In genomic region chr2:57796527-57796926, GRCh38 we compare ENCODE assay signal across 17 cellular contexts.
A peak's percentile ranks its signal among the peaks of the same experiment; 100 is the strongest.
DNase-seq lines count a peak whose midpoint lies in the region; ATAC-seq and TF ChIP-seq lines count a peak whose summit lies in the region.
"Had no signal": no experiment of that assay in that cellular context is flagged by ENCODE, and none has a peak within 500 bp of the region (broad histone marks: within the 10 kb centered on the region; RNA-seq: fewer than 3 reads in every experiment).

No MANE protein-coding gene starts in this region.

- H3K27ac ChIP-seq in GM23338 (ENCODE audit: low read depth) (peak overlapping the region; percentile 79), endodermal cell (ENCODE audit: low read depth, low read length) (peak overlapping the region; percentile 26), iPS-20b (ENCODE audit: low read length) (peak overlapping the region; percentile 95)
- H3K27ac ChIP-seq: A549, SJCRH30 had no signal

- H3K9me2 ChIP-seq in GM23338 (ENCODE audit: insufficient read depth), result peaks cover 6% of the 10 kb centered on the region; the same call in 1 of the 2 replicates

- TF ChIP-seq CTCF in GM23338 (conservative IDR thresholded peaks at IDR 0.05; ENCODE audit: low read depth in 2 of 2) (no peak), endodermal cell (conservative IDR thresholded peaks at IDR 0.05) (no peak)

- peaks cover 19% of the 10 kb centered on the region for H3K36me3 Mint-ChIP-seq in GM23338 (ENCODE audit: low read depth)
- H3K36me3 Mint-ChIP-seq in endodermal cell (ENCODE audit: low read depth), result no peaks in the 10 kb centered on the region
- H3K36me3 Mint-ChIP-seq in activated T-helper 17 cell treated with anti-CD3 and anti-CD28 coated beads, Interleukin-2, amount 50 U/mL, for 72 hours (ENCODE audit: low read depth), result no peaks in the 10 kb centered on the region
- H3K36me3 Mint-ChIP-seq: CD4-positive, CD25-positive, alpha-beta regulatory T cell had no signal

- H3K9me3 ChIP-seq in endodermal cell (ENCODE audit: control insufficient read depth, low read length) (peaks cover 13% of the 10 kb centered on the region), iPS-20b (ENCODE audit: insufficient read depth, low read depth, low read length) (peaks cover 11% of the 10 kb centered on the region; the same call in 1 of the 2 replicates)
- H3K9me3 ChIP-seq: SJCRH30 had no signal

- ATAC-seq in GM23338 (peak; percentile 100), HG03175 (IDR thresholded peaks at IDR 0.05; ENCODE audit: unreplicated experiment) (no peak)
- no peak for ATAC-seq in activated T-helper 17 cell treated with anti-CD3 and anti-CD28 coated beads, Interleukin-2, amount 50 U/mL, for 72 hours (replicated peaks)
- ATAC-seq: A549 had no signal

- H3K36me3 ChIP-seq in GM23338 (ENCODE audit: insufficient read depth) (no peaks in the 10 kb centered on the region; the same call in 1 of the 2 replicates), endodermal cell (ENCODE audit: control insufficient read depth, insufficient read depth, low read length) (no peaks in the 10 kb centered on the region), iPS-20b (ENCODE audit: insufficient read depth, low read depth, low read length) (peaks cover 10% of the 10 kb centered on the region; the same call in 1 of the 2 replicates)
- H3K36me3 ChIP-seq: SJCRH30 had no signal

- H3K27me3 Mint-ChIP-seq in GM23338 (ENCODE audit: insufficient read depth, low read depth, poor library complexity), result peaks cover 2% of the 10 kb centered on the region
- no peaks in the 10 kb centered on the region for H3K27me3 Mint-ChIP-seq in endodermal cell (ENCODE audit: insufficient read depth)
- peaks cover 11% of the 10 kb centered on the region for H3K27me3 Mint-ChIP-seq in activated T-helper 17 cell treated with anti-CD3 and anti-CD28 coated beads, Interleukin-2, amount 50 U/mL, for 72 hours
- H3K27me3 Mint-ChIP-seq: CD4-positive, CD25-positive, alpha-beta regulatory T cell had no signal

- H3K4me3 Mint-ChIP-seq in GM23338 (peak overlapping the region; percentile 42; the same call in 1 of the 3 replicates), endodermal cell (no peak overlapping the region)
- H3K4me3 Mint-ChIP-seq in activated T-helper 17 cell treated with anti-CD3 and anti-CD28 coated beads, Interleukin-2, amount 50 U/mL, for 72 hours, result no peak overlapping the region
- H3K4me3 Mint-ChIP-seq: CD4-positive, CD25-positive, alpha-beta regulatory T cell had no signal

- WGBS in endodermal cell (ENCODE audit: insufficient coverage in 1 of 2, insufficient read length in 1 of 2), 2 experiments, result 6 to 23% methylated on average over 2 of the region's 2 CpGs

- no peaks in the 10 kb centered on the region for H3F3A ChIP-seq in GM23338 (replicated peaks; ENCODE audit: low read depth)

- no peak overlapping the region for H2AFZ ChIP-seq in GM23338

- no peaks in the 10 kb centered on the region for H3K79me2 ChIP-seq in GM23338 (replicated peaks; ENCODE audit: insufficient read depth)

- H3K27me3 ChIP-seq in GM23338 (ENCODE audit: insufficient read depth), result no peaks in the 10 kb centered on the region
- H3K27me3 ChIP-seq in endodermal cell (ENCODE audit: control insufficient read depth, insufficient read depth, low read length, poor library complexity, severe bottlenecking), result no peaks in the 10 kb centered on the region
- no peaks in the 10 kb centered on the region for H3K27me3 ChIP-seq in iPS-20b (ENCODE audit: insufficient read depth, low read length)
- H3K27me3 ChIP-seq: SJCRH30 had no signal

- H3K9me3 Mint-ChIP-seq in GM23338 (peaks cover 16% of the 10 kb centered on the region), endodermal cell (peaks cover 8% of the 10 kb centered on the region)
- H3K9me3 Mint-ChIP-seq in activated T-helper 17 cell treated with anti-CD3 and anti-CD28 coated beads, Interleukin-2, amount 50 U/mL, for 72 hours, result peaks cover 21% of the 10 kb centered on the region

- H3K27ac Mint-ChIP-seq in GM23338 (peak overlapping the region; percentile 95), endodermal cell (no peak overlapping the region)
- no peak overlapping the region for H3K27ac Mint-ChIP-seq in activated T-helper 17 cell treated with anti-CD3 and anti-CD28 coated beads, Interleukin-2, amount 50 U/mL, for 72 hours
- H3K27ac Mint-ChIP-seq: CD4-positive, CD25-positive, alpha-beta regulatory T cell had no signal

- peak overlapping the region; percentile 13 for H3K4me2 ChIP-seq in GM23338
- H3K4me2 ChIP-seq: A549 had no signal

- H3K9ac ChIP-seq in endodermal cell (ENCODE audit: extremely low read depth, low read length, poor library complexity, severe bottlenecking) (no peak overlapping the region), iPS-20b (ENCODE audit: low read depth, low read length) (peak overlapping the region; percentile 75)

- H4K20me1 ChIP-seq in GM23338 (replicated peaks; ENCODE audit: insufficient read depth), result no peaks in the 10 kb centered on the region

- DNase-seq in GM23338 (ENCODE audit: low spot score), result peak; percentile 83
- DNase-seq in LHCN-M2 (ENCODE audit: low read depth), result peak; percentile 20
- DNase-seq in endodermal cell, result peak; percentile 52
- no peak for DNase-seq in NCI-H1105 treated with DMSO at 0.1 percent for 48 hours (lab: John Stamatoyannopoulos, UW)
- DNase-seq in stimulated activated CD4-positive, alpha-beta T cell treated with anti-CD3 and anti-CD28 coated beads, Interleukin-2, amount 100 ng/mL, for 48 hours, result no peak
- DNase-seq: AML-193; CD4-positive, CD25-positive, alpha-beta regulatory T cell; KG1; NCI-H1092 treated with DMSO at 0.1 percent for 48 hours; NCI-H187 treated with DMSO at 0.1 percent for 48 hours; NCI-H774; RPMI8226 had no signal

- H3K4me3 ChIP-seq in GM23338 (peak overlapping the region; percentile 2; the same call in 1 of the 2 replicates), endodermal cell (ENCODE audit: low read length) (no peak overlapping the region), iPS-20b (ENCODE audit: low read length) (peak overlapping the region; percentile 54)
- H3K4me3 ChIP-seq: A549, SJCRH30 had no signal

- peaks cover 15% of the 10 kb centered on the region for H3K4me1 ChIP-seq in GM23338 (ENCODE audit: insufficient read depth)
- H3K4me1 ChIP-seq in endodermal cell (ENCODE audit: control insufficient read depth, insufficient read depth, low read length), result peaks cover 11% of the 10 kb centered on the region
- H3K4me1 ChIP-seq in iPS-20b (ENCODE audit: insufficient read depth, low read length), result peaks cover 20% of the 10 kb centered on the region; the same call in 1 of the 2 replicates
- H3K4me1 ChIP-seq: A549, SJCRH30 had no signal

- H3K4me1 Mint-ChIP-seq in GM23338 (peaks cover 19% of the 10 kb centered on the region), endodermal cell (peaks cover 9% of the 10 kb centered on the region)
- H3K4me1 Mint-ChIP-seq in activated T-helper 17 cell treated with anti-CD3 and anti-CD28 coated beads, Interleukin-2, amount 50 U/mL, for 72 hours, result no peaks in the 10 kb centered on the region
- H3K4me1 Mint-ChIP-seq: CD4-positive, CD25-positive, alpha-beta regulatory T cell had no signal

TF ChIP-seq in GM23338, 12 proteins besides CTCF, POLR2A, EP300 and RAD21 (continues in another document):
- TF ChIP-seq POLR2AphosphoS5 (IDR thresholded peaks at IDR 0.05; ENCODE audit: low read depth) (no peak), ETS1 (IDR thresholded peaks at IDR 0.05) (no peak), CREB1 (CRISPR knock-in tag; IDR thresholded peaks at IDR 0.05; ENCODE audit: low read depth) (peak; percentile 53), STAT1 (IDR thresholded peaks at IDR 0.05; ENCODE audit: unreplicated experiment) (no peak), EZH2phosphoT487 (IDR thresholded peaks at IDR 0.05; ENCODE audit: unreplicated experiment) (no peak), REST (IDR thresholded peaks at IDR 0.05; ENCODE audit: unreplicated experiment) (no peak)

Comparison
In these comparisons a context has a peak if more than half of its experiments do, and no peak if none do; other contexts are left out.
1. DNase-seq: peak in GM23338 (single experiment), LHCN-M2 (single experiment) and endodermal cell (single experiment); none in NCI-H1105 treated with DMSO at 0.1 percent for 48 hours (single experiment) and stimulated activated CD4-positive, alpha-beta T cell treated with anti-CD3 and anti-CD28 coated beads, Interleukin-2, amount 100 ng/mL, for 48 hours (0 of 2).
2. H3K27ac ChIP-seq: peak in every context shown above with its lines; median percentile 95 in iPS-20b; 79 in GM23338; 26 in endodermal cell.